ENCODE assay signal across 8 cellular contexts in genomic region chr16:2196162-2196980, GRCh38. TPM values are rescaled to one million over a fixed set of nuclear protein-coding genes. Genes with fewer than 3 reads are reported as not detected.
DNase-seq lines count a peak whose midpoint lies in the region; ATAC-seq and TF ChIP-seq lines count a peak whose summit lies in the region.

Gene CASKIN1, minus strand, starts transcription at chr16:2196605. Its CDS starts 173 bp downstream, at chr16:2196432.

- H3K9me3 Mint-ChIP-seq in activated T-cell treated with anti-CD3 and anti-CD28 coated beads, Interleukin-2, amount 50 U/mL, for 4 hours, result no peaks in the 10 kb centered on the region
- H3K9me3 Mint-ChIP-seq in type B pancreatic cell, result no peaks in the 10 kb centered on the region

- no peak within 1 kb of the TSS for H3K27ac Mint-ChIP-seq in type B pancreatic cell

- peaks cover 8% of the 10 kb centered on the region for H3K4me1 Mint-ChIP-seq in activated T-cell treated with anti-CD3 and anti-CD28 coated beads, Interleukin-2, amount 50 U/mL, for 4 hours (ENCODE audit: low read depth)
- H3K4me1 Mint-ChIP-seq in type B pancreatic cell (ENCODE audit: unreplicated experiment), result no peaks in the 10 kb centered on the region

- H3K4me3 Mint-ChIP-seq in activated T-cell treated with anti-CD3 and anti-CD28 coated beads, Interleukin-2, amount 50 U/mL, for 4 hours, result peak within 1 kb of the TSS; percentile 53
- peak within 1 kb of the TSS; percentile 77 for H3K4me3 Mint-ChIP-seq in type B pancreatic cell

- H3K27ac ChIP-seq in 22Rv1, result peak within 1 kb of the TSS; percentile 50

- no peaks in the 10 kb centered on the region for H3K36me3 Mint-ChIP-seq in activated T-cell treated with anti-CD3 and anti-CD28 coated beads, Interleukin-2, amount 50 U/mL, for 4 hours (ENCODE audit: insufficient read depth)
- no peaks in the 10 kb centered on the region for H3K36me3 Mint-ChIP-seq in type B pancreatic cell

- peak; percentile 55 for DNase-seq in GM03348 (ENCODE audit: low spot score)
- no peak for DNase-seq in activated T-cell treated with anti-CD3 and anti-CD28 coated beads, Interleukin-2, amount 50 U/mL, for 4 hours
- no peak for DNase-seq in type B pancreatic cell (ENCODE audit: extremely low spot score, unreplicated experiment)
- DNase-seq in stimulated activated CD4-positive, alpha-beta T cell treated with anti-CD3 and anti-CD28 coated beads, Interleukin-4, amount 100 ng/mL, for 1 hour, result no peak

- ATAC-seq in activated T-cell treated with anti-CD3 and anti-CD28 coated beads, Interleukin-2, amount 50 U/mL, for 4 hours, result peak; percentile 55 to 64
- no peak for ATAC-seq in HG03135 (IDR thresholded peaks at IDR 0.05; ENCODE audit: unreplicated experiment)
- ATAC-seq in GM21381 (IDR thresholded peaks at IDR 0.05; ENCODE audit: unreplicated experiment), result no peak

- H3K4me3 ChIP-seq in iPS-18c (ENCODE audit: insufficient read depth, low read depth, low read length), result peak within 1 kb of the TSS; percentile 57

- no peaks in the 10 kb centered on the region for H3K9me3 ChIP-seq in iPS-18c (ENCODE audit: control insufficient read depth, insufficient read depth, low read length)

- TF ChIP-seq CTCF in 22Rv1 (IDR thresholded peaks at IDR 0.05), result no peak
- TF ChIP-seq CTCF in type B pancreatic cell (conservative IDR thresholded peaks at IDR 0.05), result no peak

- H3K27me3 Mint-ChIP-seq in activated T-cell treated with anti-CD3 and anti-CD28 coated beads, Interleukin-2, amount 50 U/mL, for 4 hours (ENCODE audit: low read depth), result peaks cover 27% of the 10 kb centered on the region
- peaks cover 28% of the 10 kb centered on the region for H3K27me3 Mint-ChIP-seq in type B pancreatic cell

RNA-seq across cellular contexts. Expression of gene CASKIN1, which starts in this region (rescaled TPM):
- total RNA-seq in activated T-cell treated with anti-CD3 and anti-CD28 coated beads, Interleukin-2, amount 50 U/mL, for 4 hours, result 1 to 10 TPM in 1 of 3 donors, under 1 TPM in 2; 0.14 to 1.5 (median 0.34) TPM
- total RNA-seq in type B pancreatic cell (ENCODE audit: low replicate concordance), result 2.7 and 6.3 TPM in 2 replicates

Comparison
In these comparisons a context has a peak if more than half of its experiments do, and no peak if none do; other contexts are left out.
1. ATAC-seq: peak in activated T-cell treated with anti-CD3 and anti-CD28 coated beads, Interleukin-2, amount 50 U/mL, for 4 hours (2 of 2); none in HG03135 (single experiment) and GM21381 (single experiment).